Comparison of ENCODE assay signal across 8 cellular contexts in genomic region chr14:24710403-24711063, GRCh38.
A peak's percentile ranks its signal among the peaks of the same experiment; 100 is the strongest.
DNase-seq lines count a peak whose midpoint lies in the region; ATAC-seq and TF ChIP-seq lines count a peak whose summit lies in the region.

No MANE protein-coding gene starts in this region.

- DNase-seq in Caki2 (ENCODE audit: low read depth) (peak; percentile 23), HEK293T (ENCODE audit: extremely low spot score) (peak; percentile 58), NCI-H774 (lab: John Stamatoyannopoulos, UW) (peak; percentile 54), fibroblast of lung (ENCODE audit: low read depth in 2 of 2) (peak; percentile 40 to 69), superior temporal gyrus (ENCODE audit: extremely low spot score) (peak; percentile 92)
- peak; percentile 66 for DNase-seq in activated T-cell treated with anti-CD3 and anti-CD28 coated beads, Interleukin-2, amount 50 U/mL, for 24 hours

- CTCF ChIA-PET in HEK293T (lab: Yijun Ruan, JAX): interaction anchor here (0.5 to 1.6 kb wide), 18 partner anchors 8 to 710 kb away, joined by 3 to 12 read pairs (median 4); no protein-coding TSS in a partner anchor

- H3K4me1 ChIP-seq in fibroblast of lung (ENCODE audit: control insufficient read depth, extremely low read depth, insufficient read depth, low read length): no peaks in the 10 kb centered on the region

- H3K4me2 ChIP-seq in fibroblast of lung (ENCODE audit: extremely low read depth, insufficient read depth, low read length) (no peak overlapping the region), neural cell (ENCODE audit: low read length) (no peak overlapping the region)

- H3K9me3 ChIP-seq in fibroblast of lung (ENCODE audit: control insufficient read depth, insufficient read depth, low read depth, low read length) (no peaks in the 10 kb centered on the region), neural cell (ENCODE audit: low read length) (no peaks in the 10 kb centered on the region)

- no peaks in the 10 kb centered on the region for H3F3A ChIP-seq in neural cell (ENCODE audit: insufficient read depth, low read length, poor library complexity, severe bottlenecking)

- no peaks in the 10 kb centered on the region for H3K36me3 Mint-ChIP-seq in activated T-cell treated with anti-CD3 and anti-CD28 coated beads, Interleukin-2, amount 50 U/mL, for 24 hours (ENCODE audit: low read depth)

- H3K36me3 ChIP-seq in fibroblast of lung (ENCODE audit: control insufficient read depth, insufficient read depth, low read length): no peaks in the 10 kb centered on the region
- no peaks in the 10 kb centered on the region for H3K36me3 ChIP-seq in neural cell (ENCODE audit: insufficient read depth, low read length)

- no peak for ATAC-seq in HG02623 (IDR thresholded peaks at IDR 0.05; ENCODE audit: unreplicated experiment)

- H3K27ac ChIP-seq in fibroblast of lung (ENCODE audit: insufficient read depth, low read length) (no peak overlapping the region), neural cell (ENCODE audit: low read length) (no peak overlapping the region)

- no peak overlapping the region for H3K27ac Mint-ChIP-seq in activated T-cell treated with anti-CD3 and anti-CD28 coated beads, Interleukin-2, amount 50 U/mL, for 24 hours

- no peak overlapping the region for H3K4me3 Mint-ChIP-seq in activated T-cell treated with anti-CD3 and anti-CD28 coated beads, Interleukin-2, amount 50 U/mL, for 24 hours

- no peaks in the 10 kb centered on the region for H3K79me2 ChIP-seq in fibroblast of lung (ENCODE audit: control insufficient read depth, insufficient read depth, low read length)
- no peaks in the 10 kb centered on the region for H3K79me2 ChIP-seq in neural cell (replicated peaks; ENCODE audit: insufficient read depth, low read length)

- no peaks in the 10 kb centered on the region for H3K9me3 Mint-ChIP-seq in activated T-cell treated with anti-CD3 and anti-CD28 coated beads, Interleukin-2, amount 50 U/mL, for 24 hours

- H4K20me1 ChIP-seq in fibroblast of lung (ENCODE audit: control insufficient read depth, extremely low read depth, insufficient read depth, low read length) (no peaks in the 10 kb centered on the region), neural cell (ENCODE audit: insufficient read depth) (no peaks in the 10 kb centered on the region)

- H3K27me3 Mint-ChIP-seq in activated T-cell treated with anti-CD3 and anti-CD28 coated beads, Interleukin-2, amount 50 U/mL, for 24 hours: peaks cover 12% of the 10 kb centered on the region

- POLR2A ChIA-PET in HEK293T (lab: Yijun Ruan, JAX): interaction anchor here (0.9 kb wide), 1 partner anchor 15 kb away, joined by 3 read pairs; no protein-coding TSS in a partner anchor

- TF ChIP-seq EP300 in neural cell (conservative IDR thresholded peaks at IDR 0.05; ENCODE audit: poor library complexity, severe bottlenecking): no peak

- in situ Hi-C loops in Caki2 (cut with HindIII; ENCODE audit: low pct_unique_long_range_greater_than_20kb, low sequenced_read_pairs): no loop called here

- peak; percentile 84 for TF ChIP-seq RAD21 in neural cell (conservative IDR thresholded peaks at IDR 0.05)

- H3K9ac ChIP-seq in fibroblast of lung (ENCODE audit: insufficient read depth, low read length): no peak overlapping the region
- H3K9ac ChIP-seq in neural cell (ENCODE audit: low read length): no peak overlapping the region

- H3K27me3 ChIP-seq in fibroblast of lung (ENCODE audit: control insufficient read depth, insufficient read depth, low read length) (no peaks in the 10 kb centered on the region), neural cell (ENCODE audit: insufficient read depth, low read depth, low read length) (no peaks in the 10 kb centered on the region)

- no peaks in the 10 kb centered on the region for H3K9me2 ChIP-seq in neural cell (ENCODE audit: insufficient read depth, low read length)

- peaks cover 7% of the 10 kb centered on the region for H3K4me1 Mint-ChIP-seq in activated T-cell treated with anti-CD3 and anti-CD28 coated beads, Interleukin-2, amount 50 U/mL, for 24 hours (ENCODE audit: low read depth)

- peak overlapping the region in 1 of 4 experiments; percentile 30 for H3K4me3 ChIP-seq in fibroblast of lung (replicated peaks in 1 of 4; ENCODE audit: control extremely low read depth in 1 of 4, insufficient read depth in 1 of 4, low read depth in 3 of 4, low read length in 4 of 4)
- H3K4me3 ChIP-seq in neural cell (ENCODE audit: low read length): no peak overlapping the region

- H2AFZ ChIP-seq in fibroblast of lung (ENCODE audit: low read length) (peak overlapping the region; percentile 23), neural cell (ENCODE audit: low read depth, low read length) (no peak overlapping the region)

- TF ChIP-seq CTCF in fibroblast of lung (conservative IDR thresholded peaks at IDR 0.05 in 1 of 2, IDR thresholded peaks at IDR 0.05 in 1 of 2; ENCODE audit: low read depth in 1 of 2, low read length in 2 of 2): peak; percentile 91 to 92
- peak; percentile 80 for TF ChIP-seq CTCF in neural cell (IDR thresholded peaks at IDR 0.05; ENCODE audit: poor library complexity, severe bottlenecking)

TF ChIP-seq in HEK293T, 16 proteins besides CTCF, POLR2A, EP300 and RAD21:
- TF ChIP-seq ZNF384 (IDR thresholded peaks at IDR 0.05) (peak; percentile 40; the same call in 1 of the 2 replicates), FOXA1 (IDR thresholded peaks at IDR 0.05) (no peak)

TF ChIP-seq in neural cell, 6 proteins besides CTCF, POLR2A, EP300 and RAD21:
- TF ChIP-seq TAF1 (IDR thresholded peaks at IDR 0.05; ENCODE audit: low read depth) (no peak), SMC3 (conservative IDR thresholded peaks at IDR 0.05; ENCODE audit: poor library complexity) (peak; percentile 79)

Comparison
In these comparisons a context has a peak if more than half of its experiments do, and no peak if none do; other contexts are left out.
1. DNase-seq: peak in every context shown above with its lines; median percentile 92 in superior temporal gyrus; 66 in activated T-cell treated with anti-CD3 and anti-CD28 coated beads, Interleukin-2, amount 50 U/mL, for 24 hours; 58 in HEK293T; 54 in fibroblast of lung; 54 in NCI-H774; 23 in Caki2.